In the genomic region with DNA sequence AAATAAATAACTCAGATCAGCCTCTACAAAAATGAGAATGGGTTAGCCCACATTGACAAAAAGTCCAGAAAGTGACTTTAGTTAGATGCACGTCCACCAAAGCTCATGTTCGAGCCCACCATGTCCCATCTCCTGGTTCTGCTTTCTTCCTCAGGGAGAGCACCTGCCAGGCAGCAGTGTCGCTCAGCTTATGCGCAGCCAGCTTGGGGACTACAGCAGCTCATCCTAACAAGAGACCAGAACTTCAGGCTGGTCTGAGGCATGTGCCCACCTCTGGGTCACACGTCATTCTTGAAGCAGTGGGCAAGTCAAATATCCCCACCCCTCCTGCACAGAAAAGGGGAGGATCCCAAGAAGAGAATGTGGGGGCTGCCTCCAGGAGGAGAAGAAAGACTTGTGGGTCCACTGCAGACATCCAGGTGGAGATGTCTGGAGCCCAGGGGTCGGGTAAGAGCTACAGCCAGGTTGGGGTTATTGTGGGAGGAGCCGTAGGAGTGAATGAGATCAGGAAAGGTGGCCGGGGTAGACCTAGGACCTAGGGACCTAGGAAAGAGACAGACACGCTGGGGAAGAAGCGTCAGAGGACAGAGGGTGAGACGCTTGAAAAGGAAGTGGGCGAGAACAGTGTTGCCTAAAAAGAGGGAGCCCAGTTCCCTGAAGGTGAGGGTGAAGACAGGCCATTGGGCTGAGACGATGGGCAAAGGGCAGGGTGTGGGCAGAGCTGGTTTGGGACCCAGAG, we compare ENCODE assay signal across 8 cellular contexts. TPM values are rescaled to one million over a fixed set of nuclear protein-coding genes. Genes with fewer than 3 reads are reported as not detected.
A peak's percentile ranks its signal among the peaks of the same experiment; 100 is the strongest.
DNase-seq lines count a peak whose midpoint lies in the region; ATAC-seq and TF ChIP-seq lines count a peak whose summit lies in the region.

No MANE protein-coding gene starts in this region.

- H3K9ac ChIP-seq in BLaER1 = peak overlapping the region; percentile 67
- H3K9ac ChIP-seq in HUES48 (ENCODE audit: low read depth, low read length) = peak overlapping the region; percentile 72

- H3K4me1 ChIP-seq in BLaER1 (peaks cover 54% of the 10 kb centered on the region), HUES48 (ENCODE audit: control insufficient read depth, insufficient read depth, low read length) (peaks cover 11% of the 10 kb centered on the region), muscle layer of duodenum (ENCODE audit: control insufficient read depth in 1 of 2, insufficient read depth in 2 of 2, low read length in 2 of 2) (peaks cover 8 to 9% of the 10 kb centered on the region in 2 donors)

- no peaks in the 10 kb centered on the region for H4K20me1 ChIP-seq in BLaER1

- H3K4me3 ChIP-seq in BLaER1 (peak overlapping the region; percentile 65), HUES48 (ENCODE audit: low read depth, low read length) (peak overlapping the region; percentile 90), dorsolateral prefrontal cortex (peak overlapping the region; percentile 41 to 83 (median 69)), muscle layer of duodenum (ENCODE audit: low read depth in 1 of 2, low read length in 2 of 2) (peak overlapping the region; percentile 75 to 79)

- no peak for ATAC-seq in HG03378 (IDR thresholded peaks at IDR 0.05; ENCODE audit: unreplicated experiment)

- intact Hi-C loops in dorsolateral prefrontal cortex (cut with DNase I) = no loop called here

- H3K27ac ChIP-seq in BLaER1 = peak overlapping the region; percentile 80
- peak overlapping the region; percentile 67 for H3K27ac ChIP-seq in HUES48 (ENCODE audit: low read depth, low read length)
- peak overlapping the region in 46 of 59 donors; percentile 14 to 89 (median 70) for H3K27ac ChIP-seq in dorsolateral prefrontal cortex
- H3K27ac ChIP-seq in muscle layer of duodenum (ENCODE audit: low read length) = peak overlapping the region; percentile 49

- H3K27me3 ChIP-seq in BLaER1 (no peaks in the 10 kb centered on the region), HUES48 (ENCODE audit: control insufficient read depth, insufficient read depth, low read length) (no peaks in the 10 kb centered on the region), dorsolateral prefrontal cortex (no peaks in the 10 kb centered on the region), muscle layer of duodenum (ENCODE audit: low read depth, low read length) (no peaks in the 10 kb centered on the region)

- peak overlapping the region; percentile 99 for H3K4me2 ChIP-seq in BLaER1

- H3K9me3 ChIP-seq in BLaER1 (peaks cover 18% of the 10 kb centered on the region), HUES48 (ENCODE audit: control insufficient read depth, insufficient read depth, low read length) (peaks cover 5% of the 10 kb centered on the region; the same call in 1 of the 2 replicates), muscle layer of duodenum (ENCODE audit: control insufficient read depth in 1 of 2, low read length in 2 of 2) (peaks cover 0 to 7% of the 10 kb centered on the region in 2 donors)

- TF ChIP-seq CTCF in dorsolateral prefrontal cortex (IDR thresholded peaks at IDR 0.05 in 54 of 56, conservative IDR thresholded peaks at IDR 0.05 in 2 of 56; ENCODE audit: low read depth in 1 of 56, partially characterized antibody in 56 of 56) = no peak

- peak in 3 of 10 donors; percentile 6 to 22 (median 21) for DNase-seq in dorsolateral prefrontal cortex
- no peak for DNase-seq in germinal center (ENCODE audit: low spot score)
- DNase-seq in NCI-H1694 (lab: John Stamatoyannopoulos, UW) = no peak
- no peak for DNase-seq in activated CD4-positive, alpha-beta T cell treated with anti-CD3 and anti-CD28 coated beads, Interleukin-2, amount 50 U/mL, for 4 hours

- H3K36me3 ChIP-seq in BLaER1 (no peaks in the 10 kb centered on the region), HUES48 (ENCODE audit: control insufficient read depth, insufficient read depth, low read length) (no peaks in the 10 kb centered on the region), muscle layer of duodenum (ENCODE audit: control insufficient read depth in 1 of 2, insufficient read depth in 2 of 2, low read length in 2 of 2) (no peaks in the 10 kb centered on the region)

RNA-seq across cellular contexts. Expression of a gene that starts 52.5 kb away (rescaled TPM):
- 100 to 1,000 TPM in 6 of 120 experiments, 10 to 100 TPM in 114; 65.6 to 106 (median 82.5) TPM for total RNA-seq in dorsolateral prefrontal cortex
